Comparison of ENCODE assay signal across 20 cellular contexts in genomic region chr3:182668541-182668940, GRCh38.
DNase-seq lines count a peak whose midpoint lies in the region; ATAC-seq, FAIRE-seq and TF ChIP-seq lines count a peak whose summit lies in the region.
"Had no signal": no experiment of that assay in that cellular context is flagged by ENCODE, and none has a peak within 500 bp of the region (broad histone marks: within the 10 kb centered on the region; RNA-seq: fewer than 3 reads in every experiment).

No MANE protein-coding gene starts in this region.

- H4K20me1 ChIP-seq in mammary epithelial cell (ENCODE audit: insufficient read depth, low read length) (no peaks in the 10 kb centered on the region), keratinocyte (ENCODE audit: control insufficient read depth, extremely low read depth, insufficient read depth, low read length) (no peaks in the 10 kb centered on the region)

- no peaks in the 10 kb centered on the region for H3K36me3 Mint-ChIP-seq in activated naive CD4-positive, alpha-beta T cell treated with anti-CD3 and anti-CD28 coated beads for 36 hours (ENCODE audit: low read depth)
- H3K36me3 Mint-ChIP-seq: CD4-positive, alpha-beta memory T cell had no signal

- H3K4me1 Mint-ChIP-seq in activated naive CD4-positive, alpha-beta T cell treated with anti-CD3 and anti-CD28 coated beads for 36 hours (ENCODE audit: low read depth) = no peaks in the 10 kb centered on the region
- H3K4me1 Mint-ChIP-seq: CD4-positive, alpha-beta memory T cell had no signal

- no peak overlapping the region for H3K4me3 Mint-ChIP-seq in activated naive CD4-positive, alpha-beta T cell treated with anti-CD3 and anti-CD28 coated beads for 36 hours
- H3K4me3 Mint-ChIP-seq: CD4-positive, alpha-beta memory T cell had no signal

- no TSS peak for BruUV-seq in mammary epithelial cell (replicated peaks; lab: Mats Ljungman, UMichigan)

- TF ChIP-seq CTCF in RWPE2 (IDR thresholded peaks at IDR 0.05; ENCODE audit: poor library complexity, severe bottlenecking) (no peak), mammary epithelial cell (conservative IDR thresholded peaks at IDR 0.05 in 1 of 2, IDR thresholded peaks at IDR 0.05 in 1 of 2; ENCODE audit: extremely low read depth in 1 of 2, insufficient read depth in 1 of 2, low read depth in 1 of 2, low read length in 2 of 2) (no peak), keratinocyte (optimal IDR thresholded peaks at IDR 0.05 in 1 of 3, IDR thresholded peaks at IDR 0.05 in 1 of 3, conservative IDR thresholded peaks at IDR 0.05 in 1 of 3; ENCODE audit: extremely low read depth in 1 of 3, insufficient read depth in 2 of 3, low read length in 3 of 3) (no peak), suprapubic skin (IDR thresholded peaks at IDR 0.05) (no peak)

- H3K9me3 ChIP-seq in RWPE2 (ENCODE audit: severe bottlenecking) (no peaks in the 10 kb centered on the region), mammary epithelial cell (replicated peaks; ENCODE audit: insufficient read depth, low read length) (no peaks in the 10 kb centered on the region), keratinocyte (ENCODE audit: control insufficient read depth, low read depth, low read length) (no peaks in the 10 kb centered on the region), suprapubic skin (no peaks in the 10 kb centered on the region)

- H3K27ac ChIP-seq in RWPE2 (ENCODE audit: poor library complexity, severe bottlenecking) (peak overlapping the region; percentile 81), mammary epithelial cell (ENCODE audit: insufficient read depth, low read depth, low read length) (peak overlapping the region; percentile 75), epithelial cell of prostate (peak overlapping the region; percentile 63), keratinocyte (ENCODE audit: control insufficient read depth, insufficient read depth, low read length) (peak overlapping the region; percentile 79), suprapubic skin (no peak overlapping the region)
- H3K27ac ChIP-seq: GM23248 had no signal

- peak overlapping the region; percentile 58 for H3K4me2 ChIP-seq in mammary epithelial cell (ENCODE audit: insufficient read depth, low read depth, low read length)
- H3K4me2 ChIP-seq in keratinocyte (ENCODE audit: control insufficient read depth, extremely low read depth, insufficient read depth, low read depth, low read length) = peak overlapping the region; percentile 62

- peaks cover 15% of the 10 kb centered on the region for H3K27me3 Mint-ChIP-seq in activated naive CD4-positive, alpha-beta T cell treated with anti-CD3 and anti-CD28 coated beads for 36 hours (ENCODE audit: low read depth)

- intact Hi-C loops in mammary epithelial cell (cut with micrococcal nuclease) = loop anchor here (2.0 kb wide), 1 partner anchor 40 kb away; no protein-coding TSS in a partner anchor
- intact Hi-C loops in activated naive CD4-positive, alpha-beta T cell treated with anti-CD3 and anti-CD28 coated beads for 36 hours (cut with micrococcal nuclease) = no loop called here

- no peaks in the 10 kb centered on the region for H3K27me3 ChIP-seq in RWPE2 (ENCODE audit: insufficient read depth, poor library complexity, severe bottlenecking)
- H3K27me3 ChIP-seq in mammary epithelial cell (ENCODE audit: insufficient read depth, low read length) = no peaks in the 10 kb centered on the region
- no peaks in the 10 kb centered on the region for H3K27me3 ChIP-seq in keratinocyte (ENCODE audit: control insufficient read depth, extremely low read depth, insufficient read depth, low read length)
- peaks cover 9% of the 10 kb centered on the region for H3K27me3 ChIP-seq in suprapubic skin

- H3K4me3 ChIP-seq in RWPE2 (ENCODE audit: severe bottlenecking) (no peak overlapping the region), mammary epithelial cell (replicated peaks in 1 of 3; ENCODE audit: insufficient read depth in 1 of 3, low read depth in 2 of 3, low read length in 3 of 3) (no peak overlapping the region), keratinocyte (ENCODE audit: control insufficient read depth in 2 of 3, extremely low read depth in 1 of 3, insufficient read depth in 2 of 3, low read depth in 1 of 3, low read length in 3 of 3) (no peak overlapping the region), suprapubic skin (no peak overlapping the region)
- H3K4me3 ChIP-seq: GM23248 had no signal

- FAIRE-seq in keratinocyte (lab: Jason Lieb, UNC) = peak; percentile 44
- FAIRE-seq: G401.6, GM12892, H1 had no signal

- no peaks in the 10 kb centered on the region for H3K36me3 ChIP-seq in RWPE2 (ENCODE audit: low read depth)
- no peaks in the 10 kb centered on the region for H3K36me3 ChIP-seq in mammary epithelial cell (ENCODE audit: insufficient read depth, low read length)
- H3K36me3 ChIP-seq in keratinocyte (ENCODE audit: control insufficient read depth in 2 of 2, extremely low read depth in 1 of 2, insufficient read depth in 2 of 2, low read length in 2 of 2) = no peaks in the 10 kb centered on the region
- H3K36me3 ChIP-seq in suprapubic skin = no peaks in the 10 kb centered on the region

- in situ Hi-C loops in mammary epithelial cell (cut with MboI; ENCODE audit: low sequenced_read_pairs in 2 of 2) = no loop called here

- H3K9me1 ChIP-seq in keratinocyte (ENCODE audit: control insufficient read depth, extremely low read depth, insufficient read depth, low read length) = no peaks in the 10 kb centered on the region

- CTCF ChIA-PET in mammary epithelial cell (lab: Charles Lee; ENCODE audit: low non-redundant PET) = no interaction called here
- CTCF ChIA-PET in activated naive CD4-positive, alpha-beta T cell treated with anti-CD3 and anti-CD28 coated beads for 36 hours (lab: Charles Lee) = no interaction called here

- H3K9me3 Mint-ChIP-seq in activated naive CD4-positive, alpha-beta T cell treated with anti-CD3 and anti-CD28 coated beads for 36 hours = no peaks in the 10 kb centered on the region

- H3K27ac Mint-ChIP-seq in activated naive CD4-positive, alpha-beta T cell treated with anti-CD3 and anti-CD28 coated beads for 36 hours = no peak overlapping the region
- H3K27ac Mint-ChIP-seq: CD4-positive, alpha-beta memory T cell had no signal

- TF ChIP-seq EP300 in suprapubic skin (IDR thresholded peaks at IDR 0.05) = no peak

- H3K79me2 ChIP-seq in mammary epithelial cell (ENCODE audit: insufficient read depth, low read length) = no peaks in the 10 kb centered on the region
- no peaks in the 10 kb centered on the region for H3K79me2 ChIP-seq in keratinocyte (ENCODE audit: control insufficient read depth, insufficient read depth, low read length)

- ATAC-seq in RWPE2 (ENCODE audit: low read depth) = peak; percentile 90

- dilution Hi-C loops in mammary epithelial cell (cut with HindIII; ENCODE audit: low sequenced_read_pairs) (no loop called here), keratinocyte (cut with MboI; ENCODE audit: extremely low pct_ligation_motif_present, low sequenced_read_pairs) (no loop called here)

- DNase-seq in RWPE2 (ENCODE audit: low spot score) (no peak), mammary epithelial cell (peak; percentile 89), epithelial cell of prostate (ENCODE audit: low read depth, low spot score) (no peak), keratinocyte (ENCODE audit: low read depth, low spot score) (no peak), amniotic stem cell (lab: John Stamatoyannopoulos, UW) (no peak), suprapubic skin (ENCODE audit: low spot score in 2 of 2) (no peak), RPMI8226 (no peak)
- DNase-seq in activated naive CD4-positive, alpha-beta T cell treated with anti-CD3 and anti-CD28 coated beads for 36 hours = no peak
- DNase-seq: C1 segment of cervical spinal cord; Calu3; CD4-positive, alpha-beta memory T cell; COR-L47; DMS153; DND-41; GM23248; H7; HCEC 1CT had no signal

- H3K9ac ChIP-seq in mammary epithelial cell (ENCODE audit: insufficient read depth, low read length) (no peak overlapping the region), keratinocyte (ENCODE audit: control insufficient read depth, extremely low read depth, insufficient read depth, low read length) (peak overlapping the region; percentile 39)
- H3K9ac ChIP-seq: GM23248 had no signal

- TF ChIP-seq POLR2A in suprapubic skin (IDR thresholded peaks at IDR 0.05) = no peak

- H2AFZ ChIP-seq in mammary epithelial cell (ENCODE audit: low read depth, low read length) = peak overlapping the region; percentile 86
- H2AFZ ChIP-seq in keratinocyte (ENCODE audit: control insufficient read depth, low read length) = peak overlapping the region; percentile 75
- H2AFZ ChIP-seq: GM23248 had no signal

- WGBS in mammary epithelial cell (ENCODE audit: low coverage, missing lambda C conversion rate) = 13% methylated on average over 3 of the region's 3 CpGs
- WGBS in suprapubic skin = 47% methylated on average over 3 of the region's 3 CpGs

- peaks cover 12% of the 10 kb centered on the region for H3K4me1 ChIP-seq in RWPE2 (ENCODE audit: insufficient read depth, poor library complexity, severe bottlenecking)
- peaks cover 19% of the 10 kb centered on the region for H3K4me1 ChIP-seq in mammary epithelial cell (ENCODE audit: insufficient read depth, low read length)
- peaks cover 12% of the 10 kb centered on the region for H3K4me1 ChIP-seq in keratinocyte (ENCODE audit: control insufficient read depth, extremely low read depth, insufficient read depth, low read length)
- H3K4me1 ChIP-seq in suprapubic skin = no peaks in the 10 kb centered on the region
